8 cellular contexts compared by ENCODE assay signal in the genomic region with DNA sequence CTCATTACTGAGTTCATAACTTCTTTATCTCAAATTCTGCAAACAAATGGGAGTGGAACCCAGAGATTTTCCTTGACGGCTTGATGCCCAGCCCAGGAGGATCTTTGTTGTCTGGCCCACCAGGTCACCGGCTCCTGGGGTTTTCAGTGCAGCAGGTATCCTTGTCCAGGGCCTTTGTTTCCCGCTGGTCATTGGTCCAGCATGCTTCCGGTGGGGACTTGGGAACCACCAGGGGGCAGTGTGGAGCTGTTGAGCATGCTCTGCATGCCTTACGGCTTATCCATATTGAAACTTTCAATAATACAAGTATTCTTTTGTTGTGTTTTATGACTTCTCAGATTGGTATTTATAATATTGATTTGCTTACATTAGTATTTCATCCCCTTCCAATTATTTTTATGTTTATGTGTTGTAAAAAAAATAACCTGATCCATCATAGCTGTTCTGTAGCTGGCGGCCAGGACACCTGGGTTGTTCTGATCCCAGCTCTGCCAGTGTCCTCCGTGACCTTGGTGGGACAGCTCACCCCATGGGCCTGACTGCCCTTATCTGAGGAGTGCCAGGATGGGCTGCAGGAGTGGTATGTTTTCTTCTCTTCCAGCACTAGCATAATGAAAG.
DNase-seq lines count a peak whose midpoint lies in the region; ATAC-seq and TF ChIP-seq lines count a peak whose summit lies in the region.

No MANE protein-coding gene starts in this region.

- peak; percentile 68 for ATAC-seq in HG02678 (IDR thresholded peaks at IDR 0.05; ENCODE audit: unreplicated experiment)
- ATAC-seq in HG03025 (IDR thresholded peaks at IDR 0.05; ENCODE audit: low FRiP score, unreplicated experiment), result no peak

- H3K4me1 ChIP-seq in SJCRH30, result peaks cover 47% of the 10 kb centered on the region

- H3K36me3 ChIP-seq in SJCRH30, result peaks cover 5% of the 10 kb centered on the region; the same call in 1 of the 2 replicates

- peak; percentile 88 for TF ChIP-seq CTCF in GM12875 (IDR thresholded peaks at IDR 0.05; ENCODE audit: borderline replicate concordance, insufficient read depth, low read depth, low read length)

- no peak overlapping the region for H3K4me3 ChIP-seq in GM12875 (ENCODE audit: low read depth, low read length)
- no peak overlapping the region for H3K4me3 ChIP-seq in SJCRH30

- intact Hi-C loops in head of caudate nucleus (cut with DNase I), result no loop called here

- H3K27ac ChIP-seq in SJCRH30, result no peak overlapping the region; the same call in 1 of the 2 replicates

- DNase-seq in SJCRH30 (peak; percentile 80 to 87), head of caudate nucleus (peak; percentile 24 to 92 (median 71)), renal cortical epithelial cell (ENCODE audit: low read depth) (peak; percentile 44), SW 1271 (lab: John Stamatoyannopoulos, UW) (no peak)
- DNase-seq in activated effector memory CD4-positive, alpha-beta T cell treated with anti-CD3 and anti-CD28 coated beads, Interleukin-2, amount 50 U/mL, for 16 hours, result peak; percentile 89

- H3K27me3 ChIP-seq in SJCRH30, result no peaks in the 10 kb centered on the region

- no peaks in the 10 kb centered on the region for H3K9me3 ChIP-seq in SJCRH30 (replicated peaks)

Comparison
In these comparisons a context has a peak if more than half of its experiments do, and no peak if none do; other contexts are left out.
1. DNase-seq: peak in SJCRH30 (2 of 2), activated effector memory CD4-positive, alpha-beta T cell treated with anti-CD3 and anti-CD28 coated beads, Interleukin-2, amount 50 U/mL, for 16 hours (single experiment), head of caudate nucleus (42 of 42) and renal cortical epithelial cell (single experiment); none in SW 1271 (0 of 2).